17 cellular contexts compared by ENCODE assay signal in the genomic region with DNA sequence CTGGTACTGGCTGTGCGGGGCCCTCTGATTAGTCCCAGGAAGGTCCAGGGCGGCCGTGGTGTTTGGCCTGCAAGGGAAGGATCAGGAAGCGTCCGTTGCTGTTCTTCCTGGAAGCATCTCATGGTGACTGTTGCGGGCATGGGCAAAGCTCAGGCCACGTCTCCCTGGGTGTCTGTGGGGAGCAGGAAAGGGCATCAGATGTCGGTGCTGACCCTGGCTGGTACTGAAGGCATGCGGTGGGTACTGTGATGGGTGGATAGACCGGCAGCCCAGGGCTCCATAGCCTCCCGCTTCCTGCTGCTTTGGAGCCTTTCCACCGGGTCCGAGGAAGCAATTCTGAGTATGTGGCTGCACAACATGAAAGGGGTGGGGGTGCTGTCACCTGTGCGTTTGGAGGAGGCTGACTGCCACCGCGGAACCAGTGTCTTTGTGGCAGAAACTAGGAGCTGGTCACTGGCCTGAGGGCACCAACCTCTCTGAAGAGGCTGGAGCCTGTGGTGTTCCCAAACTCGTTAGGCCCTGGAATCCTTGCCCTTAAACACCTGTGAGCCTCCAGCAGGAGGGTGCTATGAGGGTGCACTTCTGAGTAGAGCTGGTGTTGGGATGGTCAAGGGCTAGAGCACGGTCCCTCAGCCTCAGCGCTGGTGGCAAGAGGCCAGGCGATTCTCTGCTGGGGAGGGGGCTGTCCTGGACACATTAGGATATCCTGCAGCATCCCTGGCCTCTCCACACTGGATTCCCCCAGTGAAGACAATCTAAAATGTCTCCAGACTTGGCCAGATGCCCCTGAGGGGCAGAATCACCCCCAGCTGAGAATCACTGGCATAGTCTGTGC.
DNase-seq lines count a peak whose midpoint lies in the region; ATAC-seq and TF ChIP-seq lines count a peak whose summit lies in the region.
"Had no signal": no experiment of that assay in that cellular context is flagged by ENCODE, and none has a peak within 500 bp of the region (broad histone marks: within the 10 kb centered on the region; RNA-seq: fewer than 3 reads in every experiment).

No MANE protein-coding gene starts in this region.

- no peak overlapping the region for H3K27ac ChIP-seq in colonic mucosa
- H3K27ac ChIP-seq: A549, BLaER1, KMS-11 had no signal

- no peaks in the 10 kb centered on the region for H3K9me3 ChIP-seq in colonic mucosa
- no peaks in the 10 kb centered on the region for H3K9me3 ChIP-seq in MG63
- H3K9me3 ChIP-seq: A549, BLaER1 had no signal

- no peak overlapping the region for H3K9ac ChIP-seq in colonic mucosa (ENCODE audit: low read depth in 2 of 2, low read length in 2 of 2)
- H3K9ac ChIP-seq: BLaER1, KMS-11 had no signal

- BruUV-seq in Calu3 (replicated peaks; lab: Mats Ljungman, UMichigan) = no TSS peak

- H3K4me3 Mint-ChIP-seq in Calu3 (ENCODE audit: low read depth, unreplicated experiment) = no peak overlapping the region
- H3K4me3 Mint-ChIP-seq: CD4-positive, alpha-beta memory T cell; HFFc6 had no signal

- H3K4me1 ChIP-seq in colonic mucosa = no peaks in the 10 kb centered on the region
- H3K4me1 ChIP-seq: A549 had no signal

- H3K36me3 Mint-ChIP-seq in Calu3 (ENCODE audit: insufficient read depth, unreplicated experiment) = peaks cover 6% of the 10 kb centered on the region
- H3K36me3 Mint-ChIP-seq: CD4-positive, alpha-beta memory T cell had no signal

- H3K4me3 ChIP-seq in colonic mucosa = no peak overlapping the region
- H3K4me3 ChIP-seq in MG63 = no peak overlapping the region
- H3K4me3 ChIP-seq: A549, BLaER1 had no signal

- H3K27ac Mint-ChIP-seq in Calu3 (ENCODE audit: unreplicated experiment) = no peak overlapping the region
- H3K27ac Mint-ChIP-seq: CD4-positive, alpha-beta memory T cell; HFFc6 had no signal

- H3K27me3 ChIP-seq in colonic mucosa = no peaks in the 10 kb centered on the region
- H3K27me3 ChIP-seq in MG63 = no peaks in the 10 kb centered on the region
- H3K27me3 ChIP-seq: BLaER1 had no signal

- TF ChIP-seq CTCF in colonic mucosa (IDR thresholded peaks at IDR 0.05) (no peak), Calu3 (IDR thresholded peaks at IDR 0.05; ENCODE audit: unreplicated experiment) (no peak)

- H3K27me3 Mint-ChIP-seq in Calu3 (ENCODE audit: unreplicated experiment) = no peaks in the 10 kb centered on the region

- H3K36me3 ChIP-seq in colonic mucosa = no peaks in the 10 kb centered on the region
- H3K36me3 ChIP-seq in MG63 = no peaks in the 10 kb centered on the region

- ATAC-seq in Right ventricle myocardium superior (ENCODE audit: poor library complexity) = no peak
- ATAC-seq: A549 had no signal

- peak; percentile 59 for DNase-seq in cardiac septum (ENCODE audit: low spot score)
- DNase-seq in Right ventricle myocardium superior = no peak
- DNase-seq in colonic mucosa = peak; percentile 9
- peak; percentile 72 for DNase-seq in mesenteric fat pad (ENCODE audit: low spot score)
- peak; percentile 26 for DNase-seq in ureter (ENCODE audit: low spot score)
- no peak for DNase-seq in MG63
- DNase-seq in NCI-H2029 (lab: John Stamatoyannopoulos, UW) = no peak
- no peak for DNase-seq in Calu3
- DNase-seq: CD4-positive, alpha-beta memory T cell; DMS53; HFFc6; NCI-H1417; NCI-H187; NCI-H226 had no signal

- no peaks in the 10 kb centered on the region for H3K9me3 Mint-ChIP-seq in Calu3 (ENCODE audit: low read depth, unreplicated experiment)
- H3K9me3 Mint-ChIP-seq: CD4-positive, alpha-beta memory T cell had no signal

- intact Hi-C loops in cardiac septum (cut with DNase I) = no loop called here
- intact Hi-C loops in Right ventricle myocardium superior (cut with DNase I) = no loop called here
- intact Hi-C loops in colonic mucosa (cut with DNase I) = no loop called here
- intact Hi-C loops in Calu3 (cut with micrococcal nuclease; ENCODE audit: unreplicated experiment) = no loop called here

- H3K4me1 Mint-ChIP-seq in Calu3 (ENCODE audit: low read depth, unreplicated experiment) = peaks cover 39% of the 10 kb centered on the region
- H3K4me1 Mint-ChIP-seq: CD4-positive, alpha-beta memory T cell had no signal

- CTCF ChIA-PET in Calu3 (lab: Charles Lee) = interaction anchor here (1.2 kb wide), 1 partner anchor 75 kb away, joined by 3 read pairs; no protein-coding TSS in a partner anchor

Comparison
In these comparisons a context has a peak if more than half of its experiments do, and no peak if none do; other contexts are left out.
1. DNase-seq: peak in cardiac septum (single experiment), colonic mucosa (single experiment), mesenteric fat pad (single experiment) and ureter (single experiment); none in Right ventricle myocardium superior (single experiment), MG63 (single experiment), NCI-H2029 (single experiment) and Calu3 (single experiment).